ENCODE assay signal across 1 cellular context in the genomic region with DNA sequence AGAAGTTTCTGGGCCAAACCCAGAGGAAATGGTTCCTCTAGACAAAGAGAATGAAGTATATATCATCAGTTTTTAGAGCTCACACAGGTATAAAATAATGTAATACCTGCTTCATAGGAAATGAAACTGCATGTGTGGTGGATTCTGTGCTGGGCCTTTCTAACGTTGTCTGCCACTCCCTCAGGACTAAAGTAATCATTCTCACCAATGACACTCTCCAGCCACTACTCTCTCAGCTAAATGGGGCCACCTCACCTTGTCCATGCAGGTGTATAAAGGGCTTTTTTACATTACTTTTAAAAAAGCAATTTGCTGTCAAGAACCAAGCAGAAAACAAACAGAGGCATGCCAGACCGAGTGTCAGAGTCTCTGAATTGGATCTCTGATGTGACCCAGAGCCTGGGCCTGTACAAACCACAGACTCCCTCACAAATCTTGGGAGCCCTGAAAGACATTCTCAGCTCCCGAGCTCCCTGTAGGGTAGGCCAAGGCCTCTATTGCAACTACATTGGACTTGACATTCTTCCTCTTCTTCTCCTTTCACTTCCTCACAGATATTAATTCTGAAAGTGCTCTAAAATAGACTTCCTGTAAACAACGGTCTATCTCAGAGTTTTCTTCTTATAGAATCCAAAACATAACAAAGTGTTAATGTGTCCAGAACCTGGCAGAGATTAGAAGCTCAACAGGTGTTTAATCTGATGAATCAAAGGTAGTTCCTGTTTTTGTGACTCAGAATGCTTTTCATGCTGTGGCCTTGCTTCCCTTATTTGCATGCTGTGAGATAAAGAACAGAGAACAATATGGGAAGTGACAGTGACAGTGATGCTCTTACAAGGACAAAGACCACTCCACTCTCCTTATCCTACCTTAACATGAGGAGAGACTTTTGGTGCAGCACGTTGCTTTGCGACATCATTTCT.
TF ChIP-seq lines count a peak whose summit lies in the region.

No MANE protein-coding gene starts in this region.

TF ChIP-seq in GM23338, 12 proteins besides CTCF, POLR2A, EP300 and RAD21 (continued from another document):
- TF ChIP-seq, protein P1, sequence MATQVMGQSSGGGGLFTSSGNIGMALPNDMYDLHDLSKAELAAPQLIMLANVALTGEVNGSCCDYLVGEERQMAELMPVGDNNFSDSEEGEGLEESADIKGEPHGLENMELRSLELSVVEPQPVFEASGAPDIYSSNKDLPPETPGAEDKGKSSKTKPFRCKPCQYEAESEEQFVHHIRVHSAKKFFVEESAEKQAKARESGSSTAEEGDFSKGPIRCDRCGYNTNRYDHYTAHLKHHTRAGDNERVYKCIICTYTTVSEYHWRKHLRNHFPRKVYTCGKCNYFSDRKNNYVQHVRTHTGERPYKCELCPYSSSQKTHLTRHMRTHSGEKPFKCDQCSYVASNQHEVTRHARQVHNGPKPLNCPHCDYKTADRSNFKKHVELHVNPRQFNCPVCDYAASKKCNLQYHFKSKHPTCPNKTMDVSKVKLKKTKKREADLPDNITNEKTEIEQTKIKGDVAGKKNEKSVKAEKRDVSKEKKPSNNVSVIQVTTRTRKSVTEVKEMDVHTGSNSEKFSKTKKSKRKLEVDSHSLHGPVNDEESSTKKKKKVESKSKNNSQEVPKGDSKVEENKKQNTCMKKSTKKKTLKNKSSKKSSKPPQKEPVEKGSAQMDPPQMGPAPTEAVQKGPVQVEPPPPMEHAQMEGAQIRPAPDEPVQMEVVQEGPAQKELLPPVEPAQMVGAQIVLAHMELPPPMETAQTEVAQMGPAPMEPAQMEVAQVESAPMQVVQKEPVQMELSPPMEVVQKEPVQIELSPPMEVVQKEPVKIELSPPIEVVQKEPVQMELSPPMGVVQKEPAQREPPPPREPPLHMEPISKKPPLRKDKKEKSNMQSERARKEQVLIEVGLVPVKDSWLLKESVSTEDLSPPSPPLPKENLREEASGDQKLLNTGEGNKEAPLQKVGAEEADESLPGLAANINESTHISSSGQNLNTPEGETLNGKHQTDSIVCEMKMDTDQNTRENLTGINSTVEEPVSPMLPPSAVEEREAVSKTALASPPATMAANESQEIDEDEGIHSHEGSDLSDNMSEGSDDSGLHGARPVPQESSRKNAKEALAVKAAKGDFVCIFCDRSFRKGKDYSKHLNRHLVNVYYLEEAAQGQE (IDR thresholded peaks at IDR 0.05; ENCODE audit: unreplicated experiment) = no peak
- TF ChIP-seq, protein P2, sequence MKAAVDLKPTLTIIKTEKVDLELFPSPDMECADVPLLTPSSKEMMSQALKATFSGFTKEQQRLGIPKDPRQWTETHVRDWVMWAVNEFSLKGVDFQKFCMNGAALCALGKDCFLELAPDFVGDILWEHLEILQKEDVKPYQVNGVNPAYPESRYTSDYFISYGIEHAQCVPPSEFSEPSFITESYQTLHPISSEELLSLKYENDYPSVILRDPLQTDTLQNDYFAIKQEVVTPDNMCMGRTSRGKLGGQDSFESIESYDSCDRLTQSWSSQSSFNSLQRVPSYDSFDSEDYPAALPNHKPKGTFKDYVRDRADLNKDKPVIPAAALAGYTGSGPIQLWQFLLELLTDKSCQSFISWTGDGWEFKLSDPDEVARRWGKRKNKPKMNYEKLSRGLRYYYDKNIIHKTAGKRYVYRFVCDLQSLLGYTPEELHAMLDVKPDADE (IDR thresholded peaks at IDR 0.05) = no peak
- TF ChIP-seq, protein P3, sequence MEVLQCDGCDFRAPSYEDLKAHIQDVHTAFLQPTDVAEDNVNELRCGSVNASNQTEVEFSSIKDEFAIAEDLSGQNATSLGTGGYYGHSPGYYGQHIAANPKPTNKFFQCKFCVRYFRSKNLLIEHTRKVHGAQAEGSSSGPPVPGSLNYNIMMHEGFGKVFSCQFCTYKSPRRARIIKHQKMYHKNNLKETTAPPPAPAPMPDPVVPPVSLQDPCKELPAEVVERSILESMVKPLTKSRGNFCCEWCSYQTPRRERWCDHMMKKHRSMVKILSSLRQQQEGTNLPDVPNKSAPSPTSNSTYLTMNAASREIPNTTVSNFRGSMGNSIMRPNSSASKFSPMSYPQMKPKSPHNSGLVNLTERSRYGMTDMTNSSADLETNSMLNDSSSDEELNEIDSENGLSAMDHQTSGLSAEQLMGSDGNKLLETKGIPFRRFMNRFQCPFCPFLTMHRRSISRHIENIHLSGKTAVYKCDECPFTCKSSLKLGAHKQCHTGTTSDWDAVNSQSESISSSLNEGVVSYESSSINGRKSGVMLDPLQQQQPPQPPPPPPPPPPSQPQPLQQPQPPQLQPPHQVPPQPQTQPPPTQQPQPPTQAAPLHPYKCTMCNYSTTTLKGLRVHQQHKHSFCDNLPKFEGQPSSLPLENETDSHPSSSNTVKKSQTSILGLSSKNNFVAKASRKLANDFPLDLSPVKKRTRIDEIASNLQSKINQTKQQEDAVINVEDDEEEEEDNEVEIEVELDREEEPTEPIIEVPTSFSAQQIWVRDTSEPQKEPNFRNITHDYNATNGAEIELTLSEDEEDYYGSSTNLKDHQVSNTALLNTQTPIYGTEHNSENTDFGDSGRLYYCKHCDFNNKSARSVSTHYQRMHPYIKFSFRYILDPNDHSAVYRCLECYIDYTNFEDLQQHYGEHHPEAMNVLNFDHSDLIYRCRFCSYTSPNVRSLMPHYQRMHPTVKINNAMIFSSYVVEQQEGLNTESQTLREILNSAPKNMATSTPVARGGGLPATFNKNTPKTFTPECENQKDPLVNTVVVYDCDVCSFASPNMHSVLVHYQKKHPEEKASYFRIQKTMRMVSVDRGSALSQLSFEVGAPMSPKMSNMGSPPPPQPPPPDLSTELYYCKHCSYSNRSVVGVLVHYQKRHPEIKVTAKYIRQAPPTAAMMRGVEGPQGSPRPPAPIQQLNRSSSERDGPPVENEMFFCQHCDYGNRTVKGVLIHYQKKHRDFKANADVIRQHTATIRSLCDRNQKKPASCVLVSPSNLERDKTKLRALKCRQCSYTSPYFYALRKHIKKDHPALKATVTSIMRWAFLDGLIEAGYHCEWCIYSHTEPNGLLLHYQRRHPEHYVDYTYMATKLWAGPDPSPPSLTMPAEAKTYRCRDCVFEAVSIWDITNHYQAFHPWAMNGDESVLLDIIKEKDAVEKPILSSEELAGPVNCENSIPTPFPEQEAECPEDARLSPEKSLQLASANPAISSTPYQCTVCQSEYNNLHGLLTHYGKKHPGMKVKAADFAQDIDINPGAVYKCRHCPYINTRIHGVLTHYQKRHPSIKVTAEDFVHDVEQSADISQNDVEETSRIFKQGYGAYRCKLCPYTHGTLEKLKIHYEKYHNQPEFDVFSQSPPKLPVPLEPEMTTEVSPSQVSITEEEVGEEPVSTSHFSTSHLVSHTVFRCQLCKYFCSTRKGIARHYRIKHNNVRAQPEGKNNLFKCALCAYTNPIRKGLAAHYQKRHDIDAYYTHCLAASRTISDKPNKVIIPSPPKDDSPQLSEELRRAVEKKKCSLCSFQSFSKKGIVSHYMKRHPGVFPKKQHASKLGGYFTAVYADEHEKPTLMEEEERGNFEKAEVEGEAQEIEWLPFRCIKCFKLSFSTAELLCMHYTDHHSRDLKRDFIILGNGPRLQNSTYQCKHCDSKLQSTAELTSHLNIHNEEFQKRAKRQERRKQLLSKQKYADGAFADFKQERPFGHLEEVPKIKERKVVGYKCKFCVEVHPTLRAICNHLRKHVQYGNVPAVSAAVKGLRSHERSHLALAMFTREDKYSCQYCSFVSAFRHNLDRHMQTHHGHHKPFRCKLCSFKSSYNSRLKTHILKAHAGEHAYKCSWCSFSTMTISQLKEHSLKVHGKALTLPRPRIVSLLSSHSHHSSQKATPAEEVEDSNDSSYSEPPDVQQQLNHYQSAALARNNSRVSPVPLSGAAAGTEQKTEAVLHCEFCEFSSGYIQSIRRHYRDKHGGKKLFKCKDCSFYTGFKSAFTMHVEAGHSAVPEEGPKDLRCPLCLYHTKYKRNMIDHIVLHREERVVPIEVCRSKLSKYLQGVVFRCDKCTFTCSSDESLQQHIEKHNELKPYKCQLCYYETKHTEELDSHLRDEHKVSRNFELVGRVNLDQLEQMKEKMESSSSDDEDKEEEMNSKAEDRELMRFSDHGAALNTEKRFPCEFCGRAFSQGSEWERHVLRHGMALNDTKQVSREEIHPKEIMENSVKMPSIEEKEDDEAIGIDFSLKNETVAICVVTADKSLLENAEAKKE (CRISPR knock-in tag; IDR thresholded peaks at IDR 0.05) = no peak
